ENCODE assay signal across 8 cellular contexts in genomic region chr3:55000546-55000945, GRCh38.
DNase-seq lines count a peak whose midpoint lies in the region; ATAC-seq lines count a peak whose summit lies in the region.

No MANE protein-coding gene starts in this region.

- DNase-seq in DMS53 treated with DMSO at 0.1 percent for 48 hours (lab: John Stamatoyannopoulos, UW; ENCODE audit: unreplicated experiment) (peak; percentile 8), NCI-H2171 (lab: John Stamatoyannopoulos, UW) (peak; percentile 40), brain pericyte (ENCODE audit: low read depth, low spot score) (peak; percentile 31), hippocampal formation (lab: John Stamatoyannopoulos, UW) (no peak)

- no peak overlapping the region for H3K4me3 ChIP-seq in mesodermal cell (ENCODE audit: extremely low read depth, insufficient read depth, low read length, poor library complexity, severe bottlenecking)

- H3K4me1 ChIP-seq in mesodermal cell (ENCODE audit: control insufficient read depth, insufficient read depth, low read length, poor library complexity, severe bottlenecking): peaks cover 28% of the 10 kb centered on the region

- H3K27ac ChIP-seq in mesodermal cell (ENCODE audit: low read depth, low read length, severe bottlenecking): peak overlapping the region; percentile 95

- ATAC-seq in HG03175 (IDR thresholded peaks at IDR 0.05; ENCODE audit: unreplicated experiment) (no peak), GM18517 (IDR thresholded peaks at IDR 0.05; ENCODE audit: unreplicated experiment) (no peak), HG03439 (IDR thresholded peaks at IDR 0.05; ENCODE audit: unreplicated experiment) (no peak)

- no peaks in the 10 kb centered on the region for H3K36me3 ChIP-seq in mesodermal cell (ENCODE audit: control insufficient read depth, insufficient read depth, low read length)

- no peaks in the 10 kb centered on the region for H3K9me3 ChIP-seq in mesodermal cell (ENCODE audit: control insufficient read depth, low read length)

Comparison
In these comparisons a context has a peak if more than half of its experiments do, and no peak if none do; other contexts are left out.
1. DNase-seq: peak in DMS53 treated with DMSO at 0.1 percent for 48 hours (single experiment), NCI-H2171 (single experiment) and brain pericyte (single experiment); none in hippocampal formation (0 of 2).